ENCODE assay signal across 8 cellular contexts in the genomic region with DNA sequence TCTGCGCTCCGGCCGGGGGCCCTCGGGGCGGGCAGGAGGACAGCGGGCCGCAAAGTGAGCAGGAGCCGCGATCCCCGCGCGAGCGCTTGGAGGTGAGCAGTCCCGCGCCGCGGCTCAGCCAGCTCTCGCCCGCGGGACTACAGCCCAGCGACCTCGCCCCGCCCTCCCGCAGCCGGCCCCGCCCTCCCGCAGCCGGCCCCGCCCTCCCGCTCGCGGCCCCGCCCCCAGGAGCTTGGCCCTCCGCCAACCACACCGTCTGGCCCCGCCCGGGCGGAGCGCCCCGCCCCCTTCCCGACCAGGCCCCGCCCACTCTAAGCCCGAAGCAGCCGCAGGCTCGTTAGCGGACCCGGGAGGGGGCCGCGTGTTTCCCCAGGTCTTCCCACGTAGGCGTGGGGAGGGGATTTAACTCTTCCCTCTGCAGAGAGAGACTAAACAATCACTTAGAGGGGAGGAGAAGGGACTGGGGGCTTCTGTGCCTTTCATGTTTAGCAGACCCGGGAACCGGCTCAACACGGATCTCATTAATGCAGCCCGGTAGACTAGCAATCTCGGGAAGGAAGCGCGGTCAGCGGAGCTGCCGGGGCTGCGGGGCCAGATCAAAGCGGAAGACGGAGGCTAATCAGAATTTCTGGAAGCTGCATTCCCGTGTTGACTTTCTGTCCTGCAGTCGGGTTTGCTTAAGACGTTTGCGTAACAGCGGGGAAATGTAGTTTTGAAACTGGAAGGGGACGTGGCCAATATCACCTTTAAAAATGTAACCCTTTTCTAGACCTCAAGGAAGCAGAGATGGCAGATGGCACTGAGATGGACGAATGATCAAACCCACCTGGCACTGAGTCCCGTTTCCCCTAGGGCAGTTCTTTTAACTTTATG. TPM values are rescaled to one million over a fixed set of nuclear protein-coding genes. Genes with fewer than 3 reads are reported as not detected.
DNase-seq lines count a peak whose midpoint lies in the region; ATAC-seq and TF ChIP-seq lines count a peak whose summit lies in the region.

MYO10 (minus strand) TSS at position 139 of the 873 bp plus-strand sequence. CDS start 480 bp downstream, outside the sequence.

- no peaks in the 10 kb centered on the region for H3K9me3 Mint-ChIP-seq in activated naive CD8-positive, alpha-beta T cell treated with anti-CD3 and anti-CD28 coated beads for 36 hours

- H3K27ac ChIP-seq in HUES48 (ENCODE audit: low read depth, low read length) (peak within 1 kb of the TSS; percentile 46), upper lobe of left lung (peak within 1 kb of the TSS; percentile 87 to 92 (median 88))

- no peak within 1 kb of the TSS for H3K27ac Mint-ChIP-seq in activated naive CD8-positive, alpha-beta T cell treated with anti-CD3 and anti-CD28 coated beads for 36 hours

- peaks cover 1% of the 10 kb centered on the region for H3K36me3 Mint-ChIP-seq in activated naive CD8-positive, alpha-beta T cell treated with anti-CD3 and anti-CD28 coated beads for 36 hours

- intact Hi-C loops in head of caudate nucleus (cut with DNase I), result no loop called here

- peak; percentile 74 for DNase-seq in CD1c-positive myeloid dendritic cell (ENCODE audit: extremely low spot score)
- peak; percentile 85 for DNase-seq in GM20000 (ENCODE audit: low spot score)
- peak; percentile 83 for DNase-seq in SK-MEL-5 (ENCODE audit: low read depth, low spot score)
- DNase-seq in activated naive CD8-positive, alpha-beta T cell treated with anti-CD3 and anti-CD28 coated beads for 36 hours, result peak; percentile 41
- peak in 37 of 42 donors; percentile 21 to 78 (median 55) for DNase-seq in head of caudate nucleus
- DNase-seq in omental fat pad (ENCODE audit: low spot score), result peak; percentile 79
- DNase-seq in upper lobe of left lung, result peak; percentile 83 to 97

- no peak for TF ChIP-seq EP300 in upper lobe of left lung (IDR thresholded peaks at IDR 0.05)

- in situ Hi-C loops in SK-MEL-5 (cut with HindIII; ENCODE audit: low pct_unique_long_range_greater_than_20kb, low sequenced_read_pairs), result loop anchor here (25.0 kb wide), 1 partner anchor 251 kb away; no protein-coding TSS in a partner anchor

- H3K4me1 Mint-ChIP-seq in activated naive CD8-positive, alpha-beta T cell treated with anti-CD3 and anti-CD28 coated beads for 36 hours, result peaks cover 19% of the 10 kb centered on the region

- H3K4me3 ChIP-seq in HUES48 (ENCODE audit: low read depth, low read length), result peak within 1 kb of the TSS; percentile 97
- peak within 1 kb of the TSS; percentile 68 to 87 (median 81) for H3K4me3 ChIP-seq in upper lobe of left lung

- H3K27me3 Mint-ChIP-seq in activated naive CD8-positive, alpha-beta T cell treated with anti-CD3 and anti-CD28 coated beads for 36 hours, result peaks cover 81% of the 10 kb centered on the region

- no peaks in the 10 kb centered on the region; the same call in 1 of the 2 replicates for H3K36me3 ChIP-seq in HUES48 (ENCODE audit: control insufficient read depth, insufficient read depth, low read length)
- H3K36me3 ChIP-seq in upper lobe of left lung, result no peaks in the 10 kb centered on the region

- TF ChIP-seq CTCF in GM20000 (IDR thresholded peaks at IDR 0.05; ENCODE audit: extremely low read depth, missing control alignments) (no peak), omental fat pad (IDR thresholded peaks at IDR 0.05) (no peak), upper lobe of left lung (IDR thresholded peaks at IDR 0.05) (no peak)

- H3K4me1 ChIP-seq in HUES48 (ENCODE audit: control insufficient read depth, insufficient read depth, low read length) (peaks cover 26% of the 10 kb centered on the region), upper lobe of left lung (peaks cover 17 to 35% (median 26%) of the 10 kb centered on the region in 4 donors)

- WGBS in upper lobe of left lung, 2 donors, result 2 to 3% methylated on average over 20 to 55 of the region's 71 CpGs

- peaks cover 48% of the 10 kb centered on the region for H3K27me3 ChIP-seq in HUES48 (ENCODE audit: control insufficient read depth, insufficient read depth, low read length)
- no peaks in the 10 kb centered on the region for H3K27me3 ChIP-seq in upper lobe of left lung

- no peaks in the 10 kb centered on the region for H3K9me3 ChIP-seq in HUES48 (ENCODE audit: control insufficient read depth, insufficient read depth, low read length)
- H3K9me3 ChIP-seq in upper lobe of left lung, result no peaks in the 10 kb centered on the region

- H3K4me3 Mint-ChIP-seq in activated naive CD8-positive, alpha-beta T cell treated with anti-CD3 and anti-CD28 coated beads for 36 hours, result peak within 1 kb of the TSS; percentile 67

- peak within 1 kb of the TSS; percentile 86 for H3K9ac ChIP-seq in HUES48 (ENCODE audit: low read depth, low read length)

- ATAC-seq in omental fat pad (ENCODE audit: low FRiP score), result peak; percentile 88
- ATAC-seq in upper lobe of left lung (ENCODE audit: low FRiP score in 2 of 2), result peak; percentile 91 to 93

- TF ChIP-seq POLR2A in upper lobe of left lung (IDR thresholded peaks at IDR 0.05), result peak in 3 of 4 donors; percentile 52 to 84 (median 60)

RNA-seq across cellular contexts. Expression of gene MYO10, which starts in this region (rescaled TPM):
- 161 and 191 TPM in 2 replicates for total RNA-seq in SK-MEL-5 (2014; rRNA removed; shearing (Covaris generic))
- 117 and 156 TPM in 2 replicates for polyA plus RNA-seq in SK-MEL-5 (2015; cell fraction: cytosol; rRNA removed)
- polyA plus RNA-seq in SK-MEL-5 (2015; cell fraction: nucleus; rRNA removed), result 66.9 and 85.6 TPM in 2 replicates
- total RNA-seq in activated naive CD8-positive, alpha-beta T cell treated with anti-CD3 and anti-CD28 coated beads for 36 hours, result under 1 TPM in 1 of 2 experiments, not detected in 1; 0.30 TPM
- total RNA-seq in omental fat pad, result 10 to 100 TPM; 12.1 to 35.8 (median 17.7) TPM
- total RNA-seq in upper lobe of left lung, result 100 to 1,000 TPM in 1 of 6 donors, 10 to 100 TPM in 5; 31.9 to 135 (median 57.7) TPM

Comparison
In these comparisons a context has a peak if more than half of its experiments do, and no peak if none do; other contexts are left out.
1. Peak in every context shown above with its lines: DNase-seq, ATAC-seq, H3K4me3 ChIP-seq and H3K27ac ChIP-seq.
2. RNA of gene MYO10 (total RNA-seq): 161 to 191 TPM in SK-MEL-5, 31.9 to 135 TPM in upper lobe of left lung and 12.1 to 35.8 TPM in omental fat pad; 0.30 TPM in activated naive CD8-positive, alpha-beta T cell treated with anti-CD3 and anti-CD28 coated beads for 36 hours; every median in the first group is over 10 times any median in the second.
3. Peak in DNase-seq in activated naive CD8-positive, alpha-beta T cell treated with anti-CD3 and anti-CD28 coated beads for 36 hours; RNA of the gene not detected or under 1 TPM.